18 cellular contexts compared by ENCODE assay signal in the genomic region with DNA sequence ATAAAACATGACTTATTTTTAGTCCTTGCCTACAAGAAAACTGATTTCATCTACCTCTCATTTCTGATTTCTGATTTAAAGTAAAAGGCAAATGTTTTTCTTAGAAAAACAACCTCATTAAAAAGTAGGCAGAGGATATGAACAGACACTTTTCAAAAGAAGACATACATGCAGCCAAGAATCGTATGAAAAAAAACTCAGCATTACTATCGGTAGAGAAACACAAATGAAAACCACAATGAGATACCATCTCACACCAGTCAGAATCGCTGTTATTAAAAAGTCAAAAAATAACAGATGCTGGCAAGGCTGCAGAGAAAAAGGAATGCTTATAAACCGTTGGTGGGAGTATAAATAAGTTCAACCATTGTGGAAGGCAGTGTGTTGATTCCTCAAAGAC. TPM values are rescaled to one million over a fixed set of nuclear protein-coding genes. Genes with fewer than 3 reads are reported as not detected.
A peak's percentile ranks its signal among the peaks of the same experiment; 100 is the strongest.
DNase-seq lines count a peak whose midpoint lies in the region; ATAC-seq and TF ChIP-seq lines count a peak whose summit lies in the region.
"Had no signal": no experiment of that assay in that cellular context is flagged by ENCODE, and none has a peak within 500 bp of the region (broad histone marks: within the 10 kb centered on the region; RNA-seq: fewer than 3 reads in every experiment).

No MANE protein-coding gene starts in this region.

- no peaks in the 10 kb centered on the region for H3K9me3 Mint-ChIP-seq in activated CD8-positive, alpha-beta memory T cell treated with anti-CD3 and anti-CD28 coated beads, Interleukin-2, amount 10 ng/mL, durations not matched to agents 7 days and 5 days (ENCODE audit: low read depth)
- H3K9me3 Mint-ChIP-seq in T-helper 2 cell treated with Interferon-gamma antibody and Interleukin-4, amounts not matched to agents 5 μg/mL and 100 μg/mL, for 36 hours: no peaks in the 10 kb centered on the region
- H3K9me3 Mint-ChIP-seq in WTC11: no peaks in the 10 kb centered on the region
- H3K9me3 Mint-ChIP-seq: CD8-positive, alpha-beta T cell; H9; HFFc6 had no signal

- peaks cover 91% of the 10 kb centered on the region for H3K36me3 ChIP-seq in KOPT-K1 (ENCODE audit: insufficient read depth, low read length)

- no peaks in the 10 kb centered on the region for H3K9me3 ChIP-seq in KOPT-K1 (ENCODE audit: insufficient read depth, low read length, poor library complexity, severe bottlenecking)
- H3K9me3 ChIP-seq: Caco-2 had no signal

- CTCF ChIA-PET in activated CD8-positive, alpha-beta memory T cell treated with anti-CD3 and anti-CD28 coated beads, Interleukin-2, amount 10 ng/mL, durations not matched to agents 7 days and 5 days (lab: Charles Lee): no interaction called here
- CTCF ChIA-PET in WTC11 (lab: Charles Lee): interaction anchor here (0.8 kb wide), 1 partner anchor 17 kb away, joined by 3 read pairs; a partner anchor contains a TSS

- no peak for ATAC-seq in activated CD8-positive, alpha-beta memory T cell treated with anti-CD3 and anti-CD28 coated beads, Interleukin-2, amount 10 ng/mL, durations not matched to agents 7 days and 5 days
- ATAC-seq in HG03342 (IDR thresholded peaks at IDR 0.05; ENCODE audit: unreplicated experiment) (no peak), WTC11 (no peak)
- ATAC-seq: CD8-positive, alpha-beta T cell; GM12878 had no signal

- H3K27me3 Mint-ChIP-seq in activated CD8-positive, alpha-beta memory T cell treated with anti-CD3 and anti-CD28 coated beads, Interleukin-2, amount 10 ng/mL, durations not matched to agents 7 days and 5 days: no peaks in the 10 kb centered on the region
- no peaks in the 10 kb centered on the region for H3K27me3 Mint-ChIP-seq in T-helper 2 cell treated with Interferon-gamma antibody and Interleukin-4, amounts not matched to agents 5 μg/mL and 100 μg/mL, for 36 hours (ENCODE audit: low read depth)
- no peaks in the 10 kb centered on the region for H3K27me3 Mint-ChIP-seq in WTC11 (ENCODE audit: low read depth)

- peaks cover 3% of the 10 kb centered on the region for H3K4me1 Mint-ChIP-seq in activated CD8-positive, alpha-beta memory T cell treated with anti-CD3 and anti-CD28 coated beads, Interleukin-2, amount 10 ng/mL, durations not matched to agents 7 days and 5 days
- peaks cover 11% of the 10 kb centered on the region for H3K4me1 Mint-ChIP-seq in T-helper 2 cell treated with Interferon-gamma antibody and Interleukin-4, amounts not matched to agents 5 μg/mL and 100 μg/mL, for 36 hours (ENCODE audit: low read depth)
- H3K4me1 Mint-ChIP-seq in WTC11: no peaks in the 10 kb centered on the region
- H3K4me1 Mint-ChIP-seq: H9 had no signal

- peaks cover 20% of the 10 kb centered on the region for H3K36me3 Mint-ChIP-seq in activated CD8-positive, alpha-beta memory T cell treated with anti-CD3 and anti-CD28 coated beads, Interleukin-2, amount 10 ng/mL, durations not matched to agents 7 days and 5 days
- peaks cover 35% of the 10 kb centered on the region for H3K36me3 Mint-ChIP-seq in T-helper 2 cell treated with Interferon-gamma antibody and Interleukin-4, amounts not matched to agents 5 μg/mL and 100 μg/mL, for 36 hours (ENCODE audit: low read depth)
- H3K36me3 Mint-ChIP-seq in WTC11: peaks cover 36% of the 10 kb centered on the region

- no peak overlapping the region for H3K4me3 Mint-ChIP-seq in activated CD8-positive, alpha-beta memory T cell treated with anti-CD3 and anti-CD28 coated beads, Interleukin-2, amount 10 ng/mL, durations not matched to agents 7 days and 5 days
- H3K4me3 Mint-ChIP-seq in T-helper 2 cell treated with Interferon-gamma antibody and Interleukin-4, amounts not matched to agents 5 μg/mL and 100 μg/mL, for 36 hours: peak overlapping the region; percentile 17
- H3K4me3 Mint-ChIP-seq in WTC11: no peak overlapping the region
- H3K4me3 Mint-ChIP-seq: CD8-positive, alpha-beta T cell; H9; HFFc6 had no signal

- H3K27ac Mint-ChIP-seq in activated CD8-positive, alpha-beta memory T cell treated with anti-CD3 and anti-CD28 coated beads, Interleukin-2, amount 10 ng/mL, durations not matched to agents 7 days and 5 days: peak overlapping the region; percentile 5
- H3K27ac Mint-ChIP-seq in T-helper 2 cell treated with Interferon-gamma antibody and Interleukin-4, amounts not matched to agents 5 μg/mL and 100 μg/mL, for 36 hours: peak overlapping the region; percentile 41
- H3K27ac Mint-ChIP-seq in WTC11: no peak overlapping the region
- H3K27ac Mint-ChIP-seq: CD8-positive, alpha-beta T cell; H9 had no signal

- DNase-seq in activated CD8-positive, alpha-beta memory T cell treated with anti-CD3 and anti-CD28 coated beads, Interleukin-2, amount 10 ng/mL, durations not matched to agents 7 days and 5 days: no peak
- DNase-seq in activated CD8-positive, alpha-beta memory T cell treated with anti-CD3 and anti-CD28 coated beads for 24 hours: no peak
- DNase-seq in EH (ENCODE audit: low read depth) (peak; percentile 10), WTC11 (ENCODE audit: low spot score) (no peak)
- no peak for DNase-seq in T-helper 2 cell treated with Interferon-gamma antibody and Interleukin-4, amounts not matched to agents 5 μg/mL and 100 μg/mL, for 36 hours (ENCODE audit: low spot score)
- DNase-seq: C1 segment of cervical spinal cord; Caco-2; CD8-positive, alpha-beta T cell; DMS153; DND-41; EL; GDM1; GM23248; H9; HFFc6 had no signal

- H3K27ac ChIP-seq in KOPT-K1 (ENCODE audit: low read depth, low read length, poor library complexity, severe bottlenecking): peak overlapping the region; percentile 45
- H3K27ac ChIP-seq: GM23248 had no signal

- TF ChIP-seq CTCF in WTC11 (IDR thresholded peaks at IDR 0.05): no peak

- POLR2A ChIA-PET in WTC11 (lab: Charles Lee): no interaction called here

TF ChIP-seq in WTC11, 78 proteins besides CTCF, POLR2A, EP300 and RAD21:
- TF ChIP-seq, protein P1, sequence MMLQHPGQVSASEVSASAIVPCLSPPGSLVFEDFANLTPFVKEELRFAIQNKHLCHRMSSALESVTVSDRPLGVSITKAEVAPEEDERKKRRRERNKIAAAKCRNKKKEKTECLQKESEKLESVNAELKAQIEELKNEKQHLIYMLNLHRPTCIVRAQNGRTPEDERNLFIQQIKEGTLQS (CRISPR knock-in tag; conservative IDR thresholded peaks at IDR 0.05): no peak
- TF ChIP-seq, protein P2, sequence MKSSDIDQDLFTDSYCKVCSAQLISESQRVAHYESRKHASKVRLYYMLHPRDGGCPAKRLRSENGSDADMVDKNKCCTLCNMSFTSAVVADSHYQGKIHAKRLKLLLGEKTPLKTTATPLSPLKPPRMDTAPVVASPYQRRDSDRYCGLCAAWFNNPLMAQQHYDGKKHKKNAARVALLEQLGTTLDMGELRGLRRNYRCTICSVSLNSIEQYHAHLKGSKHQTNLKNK (CRISPR knock-in tag; IDR thresholded peaks at IDR 0.05): no peak
- TF ChIP-seq, protein P3, sequence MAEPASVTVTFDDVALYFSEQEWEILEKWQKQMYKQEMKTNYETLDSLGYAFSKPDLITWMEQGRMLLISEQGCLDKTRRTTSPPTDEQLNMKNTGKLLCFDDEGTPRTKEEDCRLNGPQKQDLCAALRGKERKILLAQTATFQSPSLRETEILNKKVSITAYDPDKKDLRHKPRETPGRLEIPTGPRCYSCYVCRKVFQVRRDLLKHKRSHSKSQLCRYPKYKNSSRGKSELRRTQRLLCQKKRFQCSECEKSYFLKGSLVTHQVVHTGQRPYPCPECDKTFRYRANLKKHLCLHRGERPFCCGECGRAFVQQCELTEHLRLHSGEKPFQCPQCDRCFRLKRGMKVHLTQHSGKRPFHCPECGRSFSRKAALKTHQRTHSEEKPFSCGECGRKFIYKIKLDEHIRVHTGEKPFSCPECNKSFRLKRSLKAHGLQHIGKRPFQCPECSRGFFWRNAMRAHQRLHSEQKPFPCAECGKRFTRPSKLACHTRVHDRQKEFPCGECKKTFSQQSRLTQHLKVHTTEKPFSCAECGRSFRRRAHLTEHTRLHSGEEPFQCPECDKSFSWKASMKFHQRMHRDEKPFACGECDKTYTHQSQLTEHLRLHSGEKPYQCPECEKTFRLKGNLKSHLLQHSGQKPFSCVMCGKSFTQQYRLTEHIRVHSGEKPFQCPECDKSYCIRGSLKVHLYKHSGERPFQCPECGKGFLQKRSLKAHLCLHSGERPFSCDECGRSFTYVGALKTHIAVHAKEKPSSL (CRISPR knock-in tag; conservative IDR thresholded peaks at IDR 0.05): no peak
TF ChIP-seq in WTC11: peak in this region for 0.

RNA-seq across cellular contexts. Expression of a gene that starts 16.2 kb away (rescaled TPM):
- 10 to 100 TPM; 10.7 to 12.2 TPM for total RNA-seq in activated CD8-positive, alpha-beta memory T cell treated with anti-CD3 and anti-CD28 coated beads, Interleukin-2, amount 10 ng/mL, durations not matched to agents 7 days and 5 days
- 14.1 to 14.5 TPM (median 14.3 TPM) in 3 replicates for total RNA-seq in WTC11 (2021)

RNA-seq across cellular contexts. Expression of a gene that starts 16.8 kb away (rescaled TPM):
- 100 to 1,000 TPM; 130 to 139 TPM for total RNA-seq in activated CD8-positive, alpha-beta memory T cell treated with anti-CD3 and anti-CD28 coated beads, Interleukin-2, amount 10 ng/mL, durations not matched to agents 7 days and 5 days
- total RNA-seq in WTC11 (2021): 110 to 120 TPM (median 119 TPM) in 3 replicates
